ENCODE assay signal across 1 cellular context in genomic region chr12:48909698-48910097, GRCh38. TPM values are rescaled to one million over a fixed set of nuclear protein-coding genes. Genes with fewer than 3 reads are reported as not detected.
"Had no signal": no experiment of that assay in that cellular context is flagged by ENCODE, and none has a peak within 500 bp of the region (broad histone marks: within the 10 kb centered on the region; RNA-seq: fewer than 3 reads in every experiment).

No MANE protein-coding gene starts in this region.

RNA-seq across cellular contexts. Expression of gene RND1, which starts 44.0 kb away (rescaled TPM):
- polyA plus RNA-seq: GM23248 had no signal
